1 cellular context compared by ENCODE assay signal in genomic region chr1:8425150-8425780, GRCh38.
TF ChIP-seq lines count a peak whose summit lies in the region.

No MANE protein-coding gene starts in this region.

TF ChIP-seq in WTC11, 78 proteins besides CTCF, POLR2A, EP300 and RAD21 (continued from another document):
- TF ChIP-seq AFF4 (CRISPR knock-in tag; IDR thresholded peaks at IDR 0.05; ENCODE audit: borderline replicate concordance) (no peak), NFE2L1 (CRISPR knock-in tag; IDR thresholded peaks at IDR 0.05) (no peak), ZNF512 (CRISPR knock-in tag; IDR thresholded peaks at IDR 0.05; ENCODE audit: borderline replicate concordance) (no peak)
